ENCODE assay signal across 1 cellular context in genomic region chr1:2412773-2413494, GRCh38.
TF ChIP-seq lines count a peak whose summit lies in the region.

No MANE protein-coding gene starts in this region.

TF ChIP-seq in HEK293, 187 proteins besides CTCF, POLR2A, EP300 and RAD21 (continued from another document and continues in another):
- TF ChIP-seq PRDM2 (tag by site-specific recombination; IDR thresholded peaks at IDR 0.05; ENCODE audit: borderline replicate concordance): no peak
- peak; percentile 63; the same call in 1 of the 2 replicates for TF ChIP-seq SP7 (tag by site-specific recombination; IDR thresholded peaks at IDR 0.05)
- TF ChIP-seq ZNF148 (tag by site-specific recombination; IDR thresholded peaks at IDR 0.05; ENCODE audit: borderline replicate concordance): no peak
- TF ChIP-seq ZNF514 (tag by site-specific recombination; IDR thresholded peaks at IDR 0.05): no peak
- no peak for TF ChIP-seq SALL2 (tag by site-specific recombination; IDR thresholded peaks at IDR 0.05; ENCODE audit: borderline replicate concordance)
- TF ChIP-seq ZBTB8A (tag by site-specific recombination; IDR thresholded peaks at IDR 0.05): peak; percentile 75
- TF ChIP-seq PRDM6 (tag by site-specific recombination; IDR thresholded peaks at IDR 0.05): no peak
- no peak for TF ChIP-seq ZNF629 (tag by site-specific recombination; IDR thresholded peaks at IDR 0.05)
- TF ChIP-seq ZNF76 (tag by site-specific recombination; IDR thresholded peaks at IDR 0.05; ENCODE audit: borderline replicate concordance, low read depth): peak; percentile 88
- TF ChIP-seq GLIS1 (tag by site-specific recombination; IDR thresholded peaks at IDR 0.05): peak; percentile 7; the same call in 1 of the 2 replicates
- TF ChIP-seq REPIN1 (tag by site-specific recombination; IDR thresholded peaks at IDR 0.05; ENCODE audit: low read depth): 0 out of 2 replicates have a peak, but pooled peaks have one; percentile 35
- TF ChIP-seq ZNF624 (tag by site-specific recombination; IDR thresholded peaks at IDR 0.05): no peak
- no peak for TF ChIP-seq ZNF391 (tag by site-specific recombination; IDR thresholded peaks at IDR 0.05; ENCODE audit: borderline replicate concordance, low read depth)
- peak; percentile 65 for TF ChIP-seq ZNF335 (tag by site-specific recombination; conservative IDR thresholded peaks at IDR 0.05)
- no peak for TF ChIP-seq ZNF19 (tag by site-specific recombination; IDR thresholded peaks at IDR 0.05; ENCODE audit: low read depth)
- TF ChIP-seq KLF9 (tag by site-specific recombination; IDR thresholded peaks at IDR 0.05; ENCODE audit: low read depth): peak; percentile 70
- peak; percentile 40; the same call in 1 of the 2 replicates for TF ChIP-seq ZBTB11 (tag by site-specific recombination; conservative IDR thresholded peaks at IDR 0.05; ENCODE audit: low read depth)
- 0 out of 2 replicates have a peak, but pooled peaks have one; percentile 54 for TF ChIP-seq KLF7 (tag by site-specific recombination; IDR thresholded peaks at IDR 0.05; ENCODE audit: borderline replicate concordance)
- no peak for TF ChIP-seq MEIS1 (CRISPR knock-in tag; IDR thresholded peaks at IDR 0.05; ENCODE audit: borderline replicate concordance)
- no peak for TF ChIP-seq ZNF324 (tag by site-specific recombination; IDR thresholded peaks at IDR 0.05)
- peak; percentile 66; the same call in 1 of the 2 replicates for TF ChIP-seq HIC1 (tag by site-specific recombination; IDR thresholded peaks at IDR 0.05)
- 0 out of 2 replicates have a peak, but pooled peaks have one; percentile 36 for TF ChIP-seq KLF1 (tag by site-specific recombination; IDR thresholded peaks at IDR 0.05)
- TF ChIP-seq ZNF664 (tag by site-specific recombination; IDR thresholded peaks at IDR 0.05): no peak
- TF ChIP-seq ZBTB10 (tag by site-specific recombination; IDR thresholded peaks at IDR 0.05): peak; percentile 49; the same call in 1 of the 2 replicates
- no peak for TF ChIP-seq ZNF747 (tag by site-specific recombination; IDR thresholded peaks at IDR 0.05)
- no peak for TF ChIP-seq SCRT1 (tag by site-specific recombination; IDR thresholded peaks at IDR 0.05; ENCODE audit: borderline replicate concordance)
- TF ChIP-seq ZEB2 (tag by site-specific recombination; IDR thresholded peaks at IDR 0.05): peak; percentile 64
- TF ChIP-seq REST (tag by site-specific recombination; IDR thresholded peaks at IDR 0.05): peak; percentile 25; the same call in 1 of the 2 replicates
- peak; percentile 17; the same call in 1 of the 2 replicates for TF ChIP-seq ZNF600 (tag by site-specific recombination; IDR thresholded peaks at IDR 0.05)
- TF ChIP-seq ZNF843 (tag by site-specific recombination; IDR thresholded peaks at IDR 0.05): 0 out of 2 replicates have a peak, but pooled peaks have one; percentile 18
- TF ChIP-seq KLF16 (tag by site-specific recombination; IDR thresholded peaks at IDR 0.05): peak; percentile 78; the same call in 1 of the 2 replicates
